26 cellular contexts compared by ENCODE assay signal in genomic region chr4:158250321-158250720, GRCh38. TPM values are rescaled to one million over a fixed set of nuclear protein-coding genes. Genes with fewer than 3 reads are reported as not detected.
DNase-seq lines count a peak whose midpoint lies in the region; ATAC-seq and TF ChIP-seq lines count a peak whose summit lies in the region.
"Had no signal": no experiment of that assay in that cellular context is flagged by ENCODE, and none has a peak within 500 bp of the region (broad histone marks: within the 10 kb centered on the region; RNA-seq: fewer than 3 reads in every experiment).

No MANE protein-coding gene starts in this region.

- intact Hi-C loops in Right ventricle myocardium superior (cut with DNase I) (no loop called here), left ventricle myocardium inferior (cut with micrococcal nuclease) (loop anchor here (10.0 kb wide), 1 partner anchor 56 kb away; no protein-coding TSS in a partner anchor), upper lobe of right lung (cut with DNase I) (no loop called here)
- intact Hi-C loops in dendritic cell treated with granulocyte-macrophage colony-stimulating factor and Interleukin-4, amounts not matched to agents 40 ng/mL and 50 ng/mL, for 4 days (cut with micrococcal nuclease), result loop anchor here (5.0 kb wide), 1 partner anchor 38 kb away; the partner anchor contains the start of gene TMEM144

- H3K4me1 ChIP-seq in left ventricle myocardium inferior (peaks cover 11% of the 10 kb centered on the region), upper lobe of right lung (no peaks in the 10 kb centered on the region)
- H3K4me1 ChIP-seq: BE2C had no signal

- peaks cover 15% of the 10 kb centered on the region for H3K36me3 Mint-ChIP-seq in dendritic cell treated with granulocyte-macrophage colony-stimulating factor and Interleukin-4, amounts not matched to agents 40 ng/mL and 50 ng/mL, for 4 days (ENCODE audit: low read depth)
- H3K36me3 Mint-ChIP-seq: IgD-negative memory B cell, mesothelial cell of epicardium had no signal

- H3K9me3 ChIP-seq in left ventricle myocardium inferior (replicated peaks) (no peaks in the 10 kb centered on the region), upper lobe of right lung (no peaks in the 10 kb centered on the region)
- H3K9me3 ChIP-seq: BE2C, stomach had no signal

- H3K27me3 ChIP-seq in left ventricle myocardium inferior (ENCODE audit: low read depth) (no peaks in the 10 kb centered on the region), upper lobe of right lung (no peaks in the 10 kb centered on the region)
- H3K27me3 ChIP-seq: BE2C, cardiac muscle cell, stomach had no signal

- no peak for DNase-seq in Right ventricle myocardium superior
- no peak for DNase-seq in left ventricle myocardium inferior
- peak; percentile 80 for DNase-seq in medulla oblongata (ENCODE audit: extremely low spot score)
- no peak for DNase-seq in upper lobe of right lung
- no peak for DNase-seq in epidermal melanocyte (ENCODE audit: insufficient read length, low spot score)
- DNase-seq in COR-L47 (lab: John Stamatoyannopoulos, UW), result no peak
- DNase-seq: activated B cell treated with CpG ODN at 0.5 μM for 24 hours; activated CD4-positive, alpha-beta memory T cell treated with anti-CD3 and anti-CD28 coated beads, Interleukin-2, amount 10 ng/mL, durations not matched to agents 7 days and 5 days; activated gamma-delta T cell treated with Interleukin-2 at 50 U/mL for 16 hours; BE2C; erythroblast; foreskin melanocyte; kidney; NCI-H2029; stimulated activated CD4-positive, alpha-beta T cell treated with anti-CD3 and anti-CD28 coated beads, Interleukin-4, amount 100 ng/mL, for 24 hours; stomach had no signal

- no peak overlapping the region for H3K4me3 Mint-ChIP-seq in dendritic cell treated with granulocyte-macrophage colony-stimulating factor and Interleukin-4, amounts not matched to agents 40 ng/mL and 50 ng/mL, for 4 days
- H3K4me3 Mint-ChIP-seq: activated B cell treated with CpG ODN at 0.5 μM for 24 hours; activated CD4-positive, alpha-beta memory T cell treated with anti-CD3 and anti-CD28 coated beads, Interleukin-2, amount 10 ng/mL, durations not matched to agents 7 days and 5 days; IgD-negative memory B cell; mesothelial cell of epicardium; nephron; T-helper 2 cell treated with Interferon-gamma antibody and Interleukin-4, amounts not matched to agents 5 μg/mL and 100 μg/mL, for 36 hours had no signal

- H3K4me3 ChIP-seq in left ventricle myocardium inferior (no peak overlapping the region), upper lobe of right lung (no peak overlapping the region)
- H3K4me3 ChIP-seq: cardiac muscle cell, SK-N-MC, smooth muscle cell, stomach had no signal

- ATAC-seq in Right ventricle myocardium superior (ENCODE audit: poor library complexity) (peak; percentile 25), upper lobe of right lung (peak; percentile 87), GM21423 (IDR thresholded peaks at IDR 0.05; ENCODE audit: unreplicated experiment) (no peak)

- H3K27ac ChIP-seq in left ventricle myocardium inferior (replicated peaks) (no peak overlapping the region), upper lobe of right lung (no peak overlapping the region)
- H3K27ac ChIP-seq: cardiac muscle cell, SK-N-MC, stomach had no signal

- no peaks in the 10 kb centered on the region for H3K27me3 Mint-ChIP-seq in dendritic cell treated with granulocyte-macrophage colony-stimulating factor and Interleukin-4, amounts not matched to agents 40 ng/mL and 50 ng/mL, for 4 days
- H3K27me3 Mint-ChIP-seq: progenitor cell of endocrine pancreas had no signal

- H3K4me1 Mint-ChIP-seq in dendritic cell treated with granulocyte-macrophage colony-stimulating factor and Interleukin-4, amounts not matched to agents 40 ng/mL and 50 ng/mL, for 4 days (ENCODE audit: low read depth), result peaks cover 18% of the 10 kb centered on the region
- H3K4me1 Mint-ChIP-seq: mesothelial cell of epicardium, nephron had no signal

- H3K27ac Mint-ChIP-seq in dendritic cell treated with granulocyte-macrophage colony-stimulating factor and Interleukin-4, amounts not matched to agents 40 ng/mL and 50 ng/mL, for 4 days, result peak overlapping the region; percentile 48
- H3K27ac Mint-ChIP-seq: activated B cell treated with CpG ODN at 0.5 μM for 24 hours; activated CD4-positive, alpha-beta memory T cell treated with anti-CD3 and anti-CD28 coated beads, Interleukin-2, amount 10 ng/mL, durations not matched to agents 7 days and 5 days; IgD-negative memory B cell; mesothelial cell of epicardium; nephron; progenitor cell of endocrine pancreas; T-helper 2 cell treated with Interferon-gamma antibody and Interleukin-4, amounts not matched to agents 5 μg/mL and 100 μg/mL, for 36 hours had no signal

- TF ChIP-seq CTCF in left ventricle myocardium inferior (IDR thresholded peaks at IDR 0.05; ENCODE audit: borderline replicate concordance) (no peak), upper lobe of right lung (IDR thresholded peaks at IDR 0.05) (no peak)

- H3K36me3 ChIP-seq in left ventricle myocardium inferior (peaks cover 9% of the 10 kb centered on the region), upper lobe of right lung (no peaks in the 10 kb centered on the region)
- H3K36me3 ChIP-seq: BE2C, cardiac muscle cell had no signal

- no peaks in the 10 kb centered on the region for H3K9me3 Mint-ChIP-seq in dendritic cell treated with granulocyte-macrophage colony-stimulating factor and Interleukin-4, amounts not matched to agents 40 ng/mL and 50 ng/mL, for 4 days
- H3K9me3 Mint-ChIP-seq: activated B cell treated with CpG ODN at 0.5 μM for 24 hours; activated CD4-positive, alpha-beta memory T cell treated with anti-CD3 and anti-CD28 coated beads, Interleukin-2, amount 10 ng/mL, durations not matched to agents 7 days and 5 days; IgD-negative memory B cell; mesothelial cell of epicardium; nephron; T-helper 2 cell treated with Interferon-gamma antibody and Interleukin-4, amounts not matched to agents 5 μg/mL and 100 μg/mL, for 36 hours had no signal

RNA-seq across cellular contexts. Expression of gene TMEM144, which starts 40.0 kb away (rescaled TPM):
- total RNA-seq in Right ventricle myocardium superior, result 10.4 TPM
- 11.4 TPM for total RNA-seq in left ventricle myocardium inferior
- 15.5 TPM for total RNA-seq in upper lobe of right lung
- total RNA-seq: activated B cell treated with CpG ODN at 0.5 μM for 24 hours; activated CD4-positive, alpha-beta memory T cell treated with anti-CD3 and anti-CD28 coated beads, Interleukin-2, amount 10 ng/mL, durations not matched to agents 7 days and 5 days had no signal

Comparison
In these comparisons a context has a peak if more than half of its experiments do, and no peak if none do; other contexts are left out.
1. intact Hi-C loops: an anchor here in left ventricle myocardium inferior (10.0 kb wide) and dendritic cell treated with granulocyte-macrophage colony-stimulating factor and Interleukin-4, amounts not matched to agents 40 ng/mL and 50 ng/mL, for 4 days (5.0 kb wide); none called in Right ventricle myocardium superior and upper lobe of right lung.